ENCODE assay signal across 16 cellular contexts in the genomic region with DNA sequence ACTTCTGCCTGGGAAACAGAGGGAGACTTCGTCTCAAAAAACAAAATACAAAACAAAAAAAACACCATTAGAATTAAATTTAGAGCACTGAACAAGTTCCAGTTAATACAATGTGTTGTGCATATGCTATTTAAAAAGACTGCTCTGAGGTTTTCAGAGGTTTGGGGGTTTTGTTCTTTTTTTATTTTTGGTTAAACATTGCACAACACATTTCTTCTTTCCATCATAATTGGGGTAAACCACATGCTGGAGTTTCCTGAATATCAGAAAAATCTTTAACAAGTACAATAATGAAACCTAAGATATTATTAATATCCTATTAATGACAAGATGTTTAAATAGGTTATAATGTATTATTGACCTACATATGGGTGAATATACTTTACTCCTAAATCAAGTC. TPM values are rescaled to one million over a fixed set of nuclear protein-coding genes. Genes with fewer than 3 reads are reported as not detected.
A peak's percentile ranks its signal among the peaks of the same experiment; 100 is the strongest.
DNase-seq lines count a peak whose midpoint lies in the region; ATAC-seq, FAIRE-seq and TF ChIP-seq lines count a peak whose summit lies in the region.
"Had no signal": no experiment of that assay in that cellular context is flagged by ENCODE, and none has a peak within 500 bp of the region (broad histone marks: within the 10 kb centered on the region; RNA-seq: fewer than 3 reads in every experiment).

No MANE protein-coding gene starts in this region.

- H3F3A ChIP-seq in PC-9 (ENCODE audit: insufficient read depth, low read depth) = peaks cover 16% of the 10 kb centered on the region

- 73 to 80% (median 78%) methylated on average over 1 of the region's 1 CpG for WGBS in heart left ventricle, 4 donors

- H3K4me3 ChIP-seq in PC-9 = no peak overlapping the region
- H3K4me3 ChIP-seq in osteoblast (ENCODE audit: insufficient read depth, low read length) = no peak overlapping the region
- H3K4me3 ChIP-seq in MG63 = no peak overlapping the region
- no peak overlapping the region for H3K4me3 ChIP-seq in heart left ventricle
- H3K4me3 ChIP-seq: K562 had no signal

- in situ Hi-C loops in KBM-7 (cut with MboI; ENCODE audit: low pct_unique_long_range_greater_than_20kb, low sequenced_read_pairs) = no loop called here

- peak; percentile 72 for FAIRE-seq in G401.6 (lab: Jason Lieb, UNC)
- FAIRE-seq: H1, K562 had no signal

- CTCF ChIA-PET in PC-9 (lab: Charles Lee) = interaction anchor here (0.6 kb wide), 1 partner anchor 8 kb away, joined by 5 read pairs; no protein-coding TSS in a partner anchor

- intact Hi-C loops in PC-9 (cut with micrococcal nuclease; ENCODE audit: unreplicated experiment) = no loop called here
- intact Hi-C loops in heart left ventricle (cut with DNase I) = no loop called here

- H3K4me2 ChIP-seq in PC-9 = no peak overlapping the region
- no peak overlapping the region for H3K4me2 ChIP-seq in osteoblast (ENCODE audit: insufficient read depth, low read length)

- H3K27ac ChIP-seq in PC-9 (0 out of 2 replicates have a peak overlapping the region, but pooled peaks have one; percentile 1), osteoblast (ENCODE audit: low read depth, low read length) (no peak overlapping the region), heart left ventricle (no peak overlapping the region)

- DNase-seq in KBM-7 = peak; percentile 36
- DNase-seq in PC-9 = no peak
- DNase-seq in osteoblast (ENCODE audit: insufficient read length, low spot score, missing footprints) = peak; percentile 27
- no peak for DNase-seq in MG63
- no peak for DNase-seq in Ammon's horn (ENCODE audit: low spot score)
- DNase-seq in heart left ventricle = no peak
- DNase-seq: GDM1, NCI-H1092 treated with DMSO at 0.1 percent for 48 hours, NCI-H146, NCI-H2029 treated with DMSO at 0.1 percent for 48 hours, NCI-H2171, NCI-H446 treated with DMSO at 0.1 percent for 48 hours, NCI-H69 had no signal

- H3K9me3 ChIP-seq in PC-9 (ENCODE audit: insufficient read depth, low read depth) (no peaks in the 10 kb centered on the region), osteoblast (ENCODE audit: low read depth, low read length) (no peaks in the 10 kb centered on the region), MG63 (no peaks in the 10 kb centered on the region), heart left ventricle (no peaks in the 10 kb centered on the region)

- H3K36me3 ChIP-seq in PC-9 (ENCODE audit: low read depth) (peaks cover 4% of the 10 kb centered on the region; the same call in 1 of the 2 replicates), osteoblast (ENCODE audit: insufficient read depth, low read length) (no peaks in the 10 kb centered on the region), MG63 (peaks cover 25% of the 10 kb centered on the region), heart left ventricle (no peaks in the 10 kb centered on the region)

- TF ChIP-seq CTCF in PC-9 (conservative IDR thresholded peaks at IDR 0.05) = no peak
- TF ChIP-seq CTCF in osteoblast (IDR thresholded peaks at IDR 0.05; ENCODE audit: extremely low read depth, low read depth, low read length) = no peak
- TF ChIP-seq CTCF in heart left ventricle (IDR thresholded peaks at IDR 0.05) = no peak

- H3K27me3 ChIP-seq in PC-9 (ENCODE audit: insufficient read depth, low read depth) (no peaks in the 10 kb centered on the region), osteoblast (ENCODE audit: insufficient read depth, low read length) (no peaks in the 10 kb centered on the region), MG63 (no peaks in the 10 kb centered on the region), heart left ventricle (peaks cover 0 to 18% (median 3%) of the 10 kb centered on the region in 9 donors)

- no peak overlapping the region for H2AFZ ChIP-seq in PC-9
- no peak overlapping the region for H2AFZ ChIP-seq in osteoblast (ENCODE audit: low read length)

- H3K4me1 ChIP-seq in PC-9 (replicated peaks; ENCODE audit: insufficient read depth) (no peaks in the 10 kb centered on the region), osteoblast (ENCODE audit: insufficient read depth, low read length) (no peaks in the 10 kb centered on the region), heart left ventricle (no peaks in the 10 kb centered on the region)

- H3K79me2 ChIP-seq in PC-9 (ENCODE audit: low read depth) (peaks cover 99% of the 10 kb centered on the region), osteoblast (ENCODE audit: insufficient read depth, low read length) (peaks cover 17% of the 10 kb centered on the region)

- TF ChIP-seq POLR2A in heart left ventricle (IDR thresholded peaks at IDR 0.05) = no peak

- POLR2A ChIA-PET in PC-9 (lab: Charles Lee; ENCODE audit: unreplicated experiment) = no interaction called here

- H3K9me2 ChIP-seq in PC-9 (ENCODE audit: insufficient read depth) = no peaks in the 10 kb centered on the region

- no TSS peak for BruUV-seq in PC-9 (replicated peaks; lab: Mats Ljungman, UMichigan)

- ATAC-seq in heart left ventricle = no peak
- ATAC-seq: K562 had no signal

- H4K20me1 ChIP-seq in PC-9 (ENCODE audit: insufficient read depth) (peaks cover 74% of the 10 kb centered on the region), osteoblast (ENCODE audit: insufficient read depth, low read length) (no peaks in the 10 kb centered on the region)

RNA-seq across cellular contexts. Expression of a gene that starts 26.3 kb away (rescaled TPM):
- total RNA-seq in PC-9 (2021) = 132 and 139 TPM in 2 replicates
- 2.5 and 2.7 TPM in 2 replicates for total RNA-seq in osteoblast
- total RNA-seq in MG63 (2014; rRNA removed; shearing (Covaris generic); ENCODE audit: low replicate concordance) = 51.8 and 80.7 TPM in 2 replicates
- total RNA-seq in heart left ventricle = 1 to 10 TPM in 2 of 9 donors, under 1 TPM in 3, not detected in 4; 0.27 to 2.2 (median 0.69) TPM
- polyA plus RNA-seq in heart left ventricle = under 1 TPM in 1 of 2 donors, not detected in 1; 0.30 TPM

Comparison
In these comparisons a context has a peak if more than half of its experiments do, and no peak if none do; other contexts are left out.
1. DNase-seq: peak in KBM-7 (single experiment) and osteoblast (single experiment); none in PC-9 (0 of 2), MG63 (single experiment), Ammon's horn (single experiment) and heart left ventricle (0 of 5).
2. RNA of a gene that starts 26.3 kb away (total RNA-seq): 132 to 139 TPM in PC-9 and 51.8 to 80.7 TPM in MG63; 2.5 to 2.7 TPM in osteoblast and 0.27 to 2.2 TPM in heart left ventricle; every median in the first group is over 10 times any median in the second.